In the genomic region with DNA sequence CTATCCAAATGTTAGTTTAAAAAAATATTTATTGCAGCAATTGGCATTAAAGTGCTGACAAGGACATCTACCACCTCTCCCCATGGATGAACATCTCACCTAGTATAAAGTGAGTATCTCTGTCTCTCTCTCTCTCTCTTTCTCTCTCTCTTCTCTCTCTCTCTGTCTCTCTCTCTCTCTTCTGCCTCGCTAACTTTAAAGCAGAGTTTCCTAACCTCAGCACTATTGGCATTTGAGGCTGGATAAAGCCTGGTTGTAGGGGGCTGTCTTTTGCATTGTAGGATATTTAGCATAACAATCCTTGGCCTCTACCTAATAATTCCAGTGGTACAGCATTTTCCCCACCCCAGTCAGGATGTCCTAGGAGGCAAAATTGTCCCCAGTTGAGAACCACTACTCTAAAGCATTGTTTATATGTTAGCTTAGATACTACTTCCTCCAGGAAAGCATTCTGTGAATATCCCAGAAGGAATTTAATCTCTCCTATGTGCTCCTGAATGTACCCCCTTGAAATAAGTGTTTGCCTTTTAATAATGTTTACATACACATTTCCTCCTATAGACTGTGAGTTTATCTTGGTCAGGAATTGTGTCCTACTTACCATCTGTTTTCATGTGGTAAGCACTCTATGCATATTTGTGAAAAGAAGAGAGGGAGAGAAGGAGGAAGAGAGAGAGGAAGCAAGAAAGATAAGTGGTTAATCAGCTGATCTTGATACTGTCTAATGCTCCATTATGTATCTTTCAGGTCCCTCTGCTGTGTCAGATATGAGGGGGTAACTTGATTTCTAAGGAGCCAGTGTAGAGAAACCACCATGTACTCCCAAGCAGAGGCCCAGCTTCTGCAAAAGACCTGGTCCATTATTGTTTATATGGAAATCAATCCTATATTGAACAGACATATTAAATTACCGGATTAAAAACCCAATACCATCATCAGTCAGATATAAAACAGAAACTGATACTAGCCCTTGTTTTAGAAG, we compare ENCODE assay signal across 2 cellular contexts.
TF ChIP-seq lines count a peak whose summit lies in the region.

No MANE protein-coding gene starts in this region.

TF ChIP-seq in IMR-90, 13 proteins besides CTCF, POLR2A, EP300 and RAD21:
- TF ChIP-seq MAFK (IDR thresholded peaks at IDR 0.05; ENCODE audit: low read depth, low read length): peak; percentile 32; the same call in 1 of the 2 replicates
- no peak for TF ChIP-seq MXI1 (IDR thresholded peaks at IDR 0.05; ENCODE audit: borderline replicate concordance, low read depth, low read length)

TF ChIP-seq in GM12878, 131 proteins besides CTCF, POLR2A, EP300 and RAD21:
- TF ChIP-seq SUZ12 (IDR thresholded peaks at IDR 0.05; ENCODE audit: unreplicated experiment) (no peak), ZNF274 (IDR thresholded peaks at IDR 0.05; ENCODE audit: insufficient read depth, insufficient read length) (no peak), TAF1 (IDR thresholded peaks at IDR 0.05; ENCODE audit: borderline replicate concordance, low read depth, low read length) (no peak), CBFB (IDR thresholded peaks at IDR 0.05; ENCODE audit: low read depth) (no peak), STAT3 (IDR thresholded peaks at IDR 0.05; ENCODE audit: low read depth, low read length) (no peak), JUNB (IDR thresholded peaks at IDR 0.05) (no peak), TARDBP (IDR thresholded peaks at IDR 0.05; ENCODE audit: borderline replicate concordance) (no peak), SIX5 (IDR thresholded peaks at IDR 0.05; ENCODE audit: low read depth, low read length, severe bottlenecking) (no peak), MEF2A (IDR thresholded peaks at IDR 0.05; ENCODE audit: insufficient read depth, low read depth, low read length) (no peak)
- TF ChIP-seq, protein P1, sequence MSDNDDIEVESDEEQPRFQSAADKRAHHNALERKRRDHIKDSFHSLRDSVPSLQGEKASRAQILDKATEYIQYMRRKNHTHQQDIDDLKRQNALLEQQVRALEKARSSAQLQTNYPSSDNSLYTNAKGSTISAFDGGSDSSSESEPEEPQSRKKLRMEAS (IDR thresholded peaks at IDR 0.05; ENCODE audit: low read depth, low read length): no peak
